ENCODE assay signal across 35 cellular contexts in the genomic region with DNA sequence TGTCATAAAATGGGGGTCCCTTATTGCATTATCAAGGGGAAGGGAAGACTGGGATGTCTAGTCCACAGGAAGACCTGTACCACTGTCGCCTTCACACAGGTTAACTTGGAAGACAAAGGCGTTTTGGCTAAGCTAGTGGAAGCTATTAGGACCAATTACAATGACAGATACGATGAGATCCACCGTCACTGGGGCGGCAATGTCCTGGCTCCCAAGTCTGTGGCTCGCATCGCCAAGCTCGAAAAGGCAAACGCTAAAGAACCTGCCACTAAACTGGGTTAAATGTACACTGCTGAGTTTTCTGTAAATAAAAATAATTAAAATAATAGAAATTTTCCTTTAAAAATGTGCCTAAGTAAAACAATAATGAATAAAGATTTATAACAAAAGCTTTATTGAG. TPM values are rescaled to one million over a fixed set of nuclear protein-coding genes. Genes with fewer than 3 reads are reported as not detected.
A peak's percentile ranks its signal among the peaks of the same experiment; 100 is the strongest.
DNase-seq lines count a peak whose midpoint lies in the region; ATAC-seq, FAIRE-seq and TF ChIP-seq lines count a peak whose summit lies in the region.
"Had no signal": no experiment of that assay in that cellular context is flagged by ENCODE, and none has a peak within 500 bp of the region (broad histone marks: within the 10 kb centered on the region; RNA-seq: fewer than 3 reads in every experiment).

No MANE protein-coding gene starts in this region.

- WGBS in K562 (ENCODE audit: insufficient coverage, low coverage, missing lambda C conversion rate), result 87% methylated on average over 9 of the region's 9 CpGs
- WGBS in endodermal cell (ENCODE audit: insufficient coverage in 1 of 2, insufficient read length in 1 of 2), 2 experiments, result 96 to 98% methylated on average over 5 to 9 of the region's 9 CpGs

- TF ChIP-seq POLR2A in K562 (conservative IDR thresholded peaks at IDR 0.05), result no peak

- H3K27ac Mint-ChIP-seq in WTC11, result no peak overlapping the region
- H3K27ac Mint-ChIP-seq in endodermal cell, result no peak overlapping the region
- H3K27ac Mint-ChIP-seq in activated T-helper 17 cell treated with anti-CD3 and anti-CD28 coated beads, Interleukin-2, amount 50 U/mL, for 72 hours, result no peak overlapping the region
- H3K27ac Mint-ChIP-seq: B cell; CD14-positive monocyte; CD4-positive, alpha-beta memory T cell; CD4-positive, alpha-beta T cell; CD4-positive, CD25-positive, alpha-beta regulatory T cell; CD8-positive, alpha-beta memory T cell; CD8-positive, alpha-beta T cell had no signal

- POLR2A ChIA-PET in WTC11 (lab: Charles Lee), result no interaction called here
- POLR2A ChIA-PET in K562 (lab: Yijun Ruan, JAX), result interaction anchor here (0.7 kb wide), 1 partner anchor 14 kb away, joined by 3 read pairs; no protein-coding TSS in a partner anchor

- DNase-seq in WTC11 (ENCODE audit: low spot score) (no peak), K562 (ENCODE audit: extremely low read depth in 1 of 4, low spot score in 3 of 4) (no peak), endodermal cell (peak; percentile 52), NCI-H1694 (lab: John Stamatoyannopoulos, UW) (no peak), NCI-H2171 treated with DMSO at 0.1 percent for 48 hours (lab: John Stamatoyannopoulos, UW) (no peak)
- DNase-seq: 8988T; ACHN; AML-193; BE2C; C1 segment of cervical spinal cord; Caco-2; Calu3; CD4-positive, alpha-beta memory T cell; CD4-positive, alpha-beta T cell; CD4-positive, CD25-positive, alpha-beta regulatory T cell; CD8-positive, alpha-beta memory T cell; CD8-positive, alpha-beta T cell; COR-L47; DMS 273 treated with DMSO at 0.1 percent for 48 hours; DMS153; DMS53; DMS79; DMS79 treated with DMSO at 0.1 percent for 48 hours; DND-41; EL had no signal

- in situ Hi-C loops in K562 (cut with MboI), result no loop called here

- no peak for TF ChIP-seq CTCF in WTC11 (IDR thresholded peaks at IDR 0.05)
- no peak for TF ChIP-seq CTCF in K562 (IDR thresholded peaks at IDR 0.05 in 2 of 3, conservative IDR thresholded peaks at IDR 0.05 in 1 of 3; ENCODE audit: insufficient read depth in 2 of 3, low read depth in 1 of 3, low read length in 3 of 3)
- TF ChIP-seq CTCF in endodermal cell (conservative IDR thresholded peaks at IDR 0.05), result no peak

- CTCF ChIA-PET in WTC11 (lab: Charles Lee), result no interaction called here
- CTCF ChIA-PET in K562 (lab: Yijun Ruan, JAX; ENCODE audit: low intra/inter-chr PET ratio), result no interaction called here

- no TSS peak for BruUV-seq in K562 (replicated peaks; lab: Mats Ljungman, UMichigan)

- ATAC-seq in WTC11, result no peak
- ATAC-seq in K562, result no peak
- no peak for ATAC-seq in HG02763 (IDR thresholded peaks at IDR 0.05; ENCODE audit: unreplicated experiment)
- no peak for ATAC-seq in activated T-helper 17 cell treated with anti-CD3 and anti-CD28 coated beads, Interleukin-2, amount 50 U/mL, for 72 hours (replicated peaks)
- ATAC-seq: A549; CD8-positive, alpha-beta T cell had no signal

- no peaks in the 10 kb centered on the region for H4K20me1 ChIP-seq in K562 (replicated peaks; ENCODE audit: control insufficient read depth, insufficient read depth, low read length)
- H4K20me1 ChIP-seq: BLaER1; BLaER1 treated with 17β-estradiol and CSF1 and Interleukin-3, amounts not matched to agents 10 nM and 100 nM had no signal

- H3K4me1 ChIP-seq in K562 (replicated peaks in 1 of 2; ENCODE audit: control insufficient read depth in 2 of 2, insufficient read depth in 2 of 2, low read length in 2 of 2) (no peaks in the 10 kb centered on the region), endodermal cell (ENCODE audit: control insufficient read depth, insufficient read depth, low read length) (no peaks in the 10 kb centered on the region)
- H3K4me1 ChIP-seq: A549; BE2C; BLaER1; BLaER1 treated with 17β-estradiol and CSF1 and Interleukin-3, amounts not matched to agents 10 nM and 100 nM; Caco-2 had no signal

- H3K4me2 ChIP-seq in K562 (ENCODE audit: insufficient read depth, low read length), result no peak overlapping the region
- H3K4me2 ChIP-seq: A549; BLaER1; BLaER1 treated with 17β-estradiol and CSF1 and Interleukin-3, amounts not matched to agents 10 nM and 100 nM had no signal

- H3K4me3 Mint-ChIP-seq in WTC11 (no peak overlapping the region), endodermal cell (no peak overlapping the region)
- no peak overlapping the region for H3K4me3 Mint-ChIP-seq in activated T-helper 17 cell treated with anti-CD3 and anti-CD28 coated beads, Interleukin-2, amount 50 U/mL, for 72 hours
- H3K4me3 Mint-ChIP-seq: B cell; CD14-positive monocyte; CD4-positive, alpha-beta memory T cell; CD4-positive, alpha-beta T cell; CD4-positive, CD25-positive, alpha-beta regulatory T cell; CD8-positive, alpha-beta memory T cell; CD8-positive, alpha-beta T cell had no signal

- no peaks in the 10 kb centered on the region for H3K4me1 Mint-ChIP-seq in WTC11
- H3K4me1 Mint-ChIP-seq in endodermal cell, result no peaks in the 10 kb centered on the region
- H3K4me1 Mint-ChIP-seq in activated T-helper 17 cell treated with anti-CD3 and anti-CD28 coated beads, Interleukin-2, amount 50 U/mL, for 72 hours, result no peaks in the 10 kb centered on the region
- H3K4me1 Mint-ChIP-seq: B cell; CD4-positive, CD25-positive, alpha-beta regulatory T cell; CD8-positive, alpha-beta memory T cell had no signal

- H3K27me3 ChIP-seq in K562 (ENCODE audit: control insufficient read depth in 2 of 2, insufficient read depth in 2 of 2, low read length in 2 of 2) (no peaks in the 10 kb centered on the region), endodermal cell (ENCODE audit: control insufficient read depth, insufficient read depth, low read length, poor library complexity, severe bottlenecking) (no peaks in the 10 kb centered on the region)
- H3K27me3 ChIP-seq: BE2C; BLaER1; BLaER1 treated with 17β-estradiol and CSF1 and Interleukin-3, amounts not matched to agents 10 nM and 100 nM had no signal

- no peak for TF ChIP-seq EP300 in K562 (IDR thresholded peaks at IDR 0.05; ENCODE audit: low read length)

- H3K36me3 ChIP-seq in K562 (ENCODE audit: control insufficient read depth, insufficient read depth, low read length) (peaks cover 4% of the 10 kb centered on the region; the same call in 1 of the 3 replicates), endodermal cell (ENCODE audit: control insufficient read depth, insufficient read depth, low read length) (peaks cover 19% of the 10 kb centered on the region)

- intact Hi-C loops in K562 (cut with micrococcal nuclease), result no loop called here

- H3K9me1 ChIP-seq in K562 (ENCODE audit: control insufficient read depth, insufficient read depth, low read length), result no peaks in the 10 kb centered on the region

- H3K9ac ChIP-seq in K562 (ENCODE audit: insufficient read depth in 1 of 2, low read depth in 2 of 2, low read length in 2 of 2) (no peak overlapping the region), endodermal cell (ENCODE audit: extremely low read depth, low read length, poor library complexity, severe bottlenecking) (no peak overlapping the region)
- H3K9ac ChIP-seq: BLaER1; BLaER1 treated with 17β-estradiol and CSF1 and Interleukin-3, amounts not matched to agents 10 nM and 100 nM had no signal

- no peaks in the 10 kb centered on the region for H3K27me3 Mint-ChIP-seq in WTC11 (ENCODE audit: low read depth)
- H3K27me3 Mint-ChIP-seq in endodermal cell (ENCODE audit: insufficient read depth), result no peaks in the 10 kb centered on the region
- no peaks in the 10 kb centered on the region for H3K27me3 Mint-ChIP-seq in activated T-helper 17 cell treated with anti-CD3 and anti-CD28 coated beads, Interleukin-2, amount 50 U/mL, for 72 hours
- H3K27me3 Mint-ChIP-seq: B cell; CD4-positive, alpha-beta memory T cell; CD4-positive, alpha-beta T cell; CD4-positive, CD25-positive, alpha-beta regulatory T cell; CD8-positive, alpha-beta memory T cell had no signal

- H3K36me3 Mint-ChIP-seq in WTC11 (peaks cover 38% of the 10 kb centered on the region), endodermal cell (ENCODE audit: low read depth) (peaks cover 50% of the 10 kb centered on the region)
- H3K36me3 Mint-ChIP-seq in activated T-helper 17 cell treated with anti-CD3 and anti-CD28 coated beads, Interleukin-2, amount 50 U/mL, for 72 hours (ENCODE audit: low read depth), result peaks cover 32% of the 10 kb centered on the region

- H3K9me3 ChIP-seq in K562 (replicated peaks; ENCODE audit: control insufficient read depth, insufficient read depth, low read depth, low read length), result no peaks in the 10 kb centered on the region
- peaks cover 14% of the 10 kb centered on the region for H3K9me3 ChIP-seq in endodermal cell (ENCODE audit: control insufficient read depth, low read length)
- H3K9me3 ChIP-seq: A549, BE2C, BLaER1, Caco-2 had no signal

- H3K4me3 ChIP-seq in K562 (no peak overlapping the region), endodermal cell (ENCODE audit: low read length) (no peak overlapping the region)
- H3K4me3 ChIP-seq: A549; BLaER1; BLaER1 treated with 17β-estradiol and CSF1 and Interleukin-3, amounts not matched to agents 10 nM and 100 nM had no signal

- H2AFZ ChIP-seq in K562 (ENCODE audit: low read depth, low read length), result no peak overlapping the region

- H3K27ac ChIP-seq in K562 (ENCODE audit: extremely low read depth, low read depth, low read length), result no peak overlapping the region
- no peak overlapping the region for H3K27ac ChIP-seq in endodermal cell (ENCODE audit: low read depth, low read length)
- H3K27ac ChIP-seq: 22Rv1; A549; BLaER1; BLaER1 treated with 17β-estradiol and CSF1 and Interleukin-3, amounts not matched to agents 10 nM and 100 nM; C4-2B had no signal

- no peak for TF ChIP-seq RAD21 in K562 (CRISPR knock-in tag; conservative IDR thresholded peaks at IDR 0.05 in 1 of 2, IDR thresholded peaks at IDR 0.05 in 1 of 2)

- H3K79me2 ChIP-seq in K562 (ENCODE audit: control insufficient read depth, insufficient read depth, low read length), result no peaks in the 10 kb centered on the region

- H3K9me3 Mint-ChIP-seq in WTC11, result peaks cover 16% of the 10 kb centered on the region
- peaks cover 23% of the 10 kb centered on the region for H3K9me3 Mint-ChIP-seq in endodermal cell
- H3K9me3 Mint-ChIP-seq in activated T-helper 17 cell treated with anti-CD3 and anti-CD28 coated beads, Interleukin-2, amount 50 U/mL, for 72 hours, result no peaks in the 10 kb centered on the region
- H3K9me3 Mint-ChIP-seq: CD4-positive, alpha-beta memory T cell; CD4-positive, alpha-beta T cell; CD4-positive, CD25-positive, alpha-beta regulatory T cell; CD8-positive, alpha-beta memory T cell; CD8-positive, alpha-beta T cell had no signal

- FAIRE-seq in G401.6 (lab: Jason Lieb, UNC) (peak; percentile 68), K562 (lab: Jason Lieb, UNC) (no peak)
- FAIRE-seq: A549 had no signal

RNA-seq across cellular contexts. Expression of a gene that starts 30.6 kb away (rescaled TPM):
- 12.6 to 15.6 TPM (median 14.6 TPM) in 3 replicates for total RNA-seq in WTC11 (2021)
- total RNA-seq in K562 (2011; cell fraction: chromatin; rRNA removed; ENCODE audit: low replicate concordance), result 23.6 and 58.4 TPM in 2 replicates
- total RNA-seq in K562 (2011; cell fraction: nucleolus; rRNA removed), result 11.5 and 13.7 TPM in 2 replicates
- total RNA-seq in K562 (2011; cell fraction: nucleoplasm; rRNA removed), result 23.2 and 30.4 TPM in 2 replicates
- 7.7 and 11.1 TPM in 2 replicates for total RNA-seq in K562 (2014; rRNA removed)
- 16.2 and 19.7 TPM in 2 replicates for total RNA-seq in K562 (2014; rRNA removed; fragmentation: Illumina TruSeq; extraction: Trizol)
- total RNA-seq in K562 (2015; rRNA removed; fragmentation: Illumina TruSeq; extraction: Trizol), result 12.6 and 13.7 TPM in 2 replicates
- 9.3 and 14.1 TPM in 2 replicates for total RNA-seq in K562 (2021)
- polyA plus RNA-seq in K562 (2011; rRNA removed), result 20.3 and 25.0 TPM in 2 replicates
- polyA plus RNA-seq in K562 (2011; cell fraction: cytosol; rRNA removed), result 4.5 and 11.3 TPM in 2 replicates
- 14.2 and 26.2 TPM in 2 replicates for polyA plus RNA-seq in K562 (2011; cell fraction: nucleus; rRNA removed)
- polyA plus RNA-seq in K562 (2012), result 6.4 and 6.5 TPM in 2 replicates
- polyA plus RNA-seq in K562 (2014; fragmentation: Illumina TruSeq; extraction: Trizol), result 11.2 and 11.4 TPM in 2 replicates
- 10 to 100 TPM; 16.8 to 29.7 TPM for polyA plus RNA-seq in K562 (2014; fragmentation: Nextera tagmentation; extraction: Ambion mirVana)
- 8.6 and 8.8 TPM in 2 replicates for polyA plus RNA-seq in K562 (2014; rRNA removed)
- 40.2 and 41.6 TPM in 2 replicates for polyA minus RNA-seq in K562 (2011; rRNA and poly(A)+ RNA removed)
- polyA minus RNA-seq in K562 (2011; cell fraction: cytosol; rRNA and poly(A)+ RNA removed), result 6.3 and 9.5 TPM in 2 replicates
- polyA minus RNA-seq in K562 (2011; cell fraction: nucleus; rRNA and poly(A)+ RNA removed), result 17.1 and 32.8 TPM in 2 replicates
- 10 to 100 TPM; 16.2 to 24.0 TPM for total RNA-seq in endodermal cell
- polyA plus RNA-seq in endodermal cell (2013, experiment 1 of 2), result 14.0 TPM
- 13.3 TPM for polyA plus RNA-seq in endodermal cell (2013, experiment 2 of 2)
- 10 to 100 TPM; 10.3 to 16.3 TPM for total RNA-seq in activated T-helper 17 cell treated with anti-CD3 and anti-CD28 coated beads, Interleukin-2, amount 50 U/mL, for 72 hours
